Comparison of ENCODE assay signal across 8 cellular contexts in the genomic region with DNA sequence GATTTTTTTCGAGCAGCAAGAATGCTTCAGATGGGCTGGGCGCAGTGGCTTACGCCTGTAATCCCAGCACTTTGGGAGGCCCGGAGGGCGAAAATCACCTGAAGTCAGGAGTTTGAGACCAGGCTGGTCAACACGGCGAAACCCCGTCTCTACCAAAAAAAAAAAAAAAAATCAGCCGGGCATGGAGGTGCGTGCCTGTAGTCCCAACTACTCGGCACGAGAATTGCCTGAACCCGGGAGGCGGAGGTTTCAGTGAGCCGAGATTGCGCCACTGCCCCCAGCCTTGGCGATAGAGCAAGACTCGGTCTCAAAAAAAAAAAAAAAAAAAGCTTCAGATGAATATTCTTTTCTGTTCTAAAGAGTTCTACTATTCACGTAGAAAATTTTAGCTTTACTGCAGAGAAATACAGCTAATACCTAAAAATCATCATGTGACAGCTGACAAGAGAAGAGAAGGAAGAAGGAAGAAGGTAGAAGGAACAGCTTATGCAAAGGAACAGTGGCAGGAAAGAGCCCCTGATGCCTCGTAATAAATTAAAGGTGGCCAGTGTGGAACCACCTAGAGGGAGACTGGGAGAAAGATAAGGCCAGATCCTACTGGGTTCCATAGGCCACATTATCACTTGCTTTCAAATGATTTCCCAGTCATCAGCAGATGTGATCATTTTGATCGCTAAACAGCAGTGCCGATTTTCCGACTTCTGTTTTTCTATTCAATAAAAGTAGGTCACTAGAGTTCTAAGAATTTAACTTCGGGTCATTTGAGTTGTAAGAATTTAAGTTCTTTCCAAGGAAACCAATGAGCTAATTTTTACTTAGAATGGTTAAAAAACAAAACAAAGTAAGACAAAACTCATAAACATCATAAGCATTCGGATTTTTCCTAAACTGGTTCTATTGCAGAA. TPM values are rescaled to one million over a fixed set of nuclear protein-coding genes. Genes with fewer than 3 reads are reported as not detected.
DNase-seq lines count a peak whose midpoint lies in the region; ATAC-seq and TF ChIP-seq lines count a peak whose summit lies in the region.

No MANE protein-coding gene starts in this region.

- H4K20me1 ChIP-seq in OCI-LY3 (ENCODE audit: insufficient read depth, low read length) = 0 out of 2 replicates have a peak, but pooled peaks cover 3% of the 10 kb centered on the region

- no peak for ATAC-seq in HG02642 (IDR thresholded peaks at IDR 0.05; ENCODE audit: poor library complexity, unreplicated experiment)
- ATAC-seq in HG03565 (IDR thresholded peaks at IDR 0.05; ENCODE audit: unreplicated experiment) = no peak

- H3K9me3 ChIP-seq in OCI-LY3 (ENCODE audit: insufficient read depth, low read length) (no peaks in the 10 kb centered on the region), ovary (no peaks in the 10 kb centered on the region)

- H3K4me3 ChIP-seq in OCI-LY3 (ENCODE audit: low read length) (peak overlapping the region; percentile 84), epithelial cell of esophagus (ENCODE audit: low read length) (peak overlapping the region; percentile 91), ovary (peak overlapping the region; percentile 79)

- H3K27me3 ChIP-seq in OCI-LY3 (ENCODE audit: low read depth, low read length) (no peaks in the 10 kb centered on the region), ovary (no peaks in the 10 kb centered on the region)

- TF ChIP-seq EP300 in ovary (IDR thresholded peaks at IDR 0.05) = no peak

- TF ChIP-seq POLR2A in ovary (IDR thresholded peaks at IDR 0.05) = no peak

- peaks cover 20% of the 10 kb centered on the region for H3K79me2 ChIP-seq in OCI-LY3 (ENCODE audit: low read length)

- TF ChIP-seq CTCF in OCI-LY3 (IDR thresholded peaks at IDR 0.05; ENCODE audit: low read depth, low read length) (no peak), epithelial cell of esophagus (IDR thresholded peaks at IDR 0.05; ENCODE audit: insufficient read depth, low read depth, low read length, missing control alignments) (no peak), ovary (IDR thresholded peaks at IDR 0.05) (no peak)

- no peak overlapping the region for H3K27ac ChIP-seq in OCI-LY3 (ENCODE audit: low read length)
- H3K27ac ChIP-seq in ovary = no peak overlapping the region

- no peak overlapping the region for H2AFZ ChIP-seq in OCI-LY3 (ENCODE audit: low read depth, low read length)

- peak; percentile 8 for DNase-seq in ELR (ENCODE audit: low read depth)
- no peak for DNase-seq in epithelial cell of esophagus (ENCODE audit: low read depth)
- peak in 1 of 5 donors; percentile 21 for DNase-seq in ovary
- no peak for DNase-seq in activated effector memory CD4-positive, alpha-beta T cell treated with Interleukin-2 at 50 U/mL for 16 hours
- no peak for DNase-seq in NCI-H1436 (lab: John Stamatoyannopoulos, UW)

- H3K9ac ChIP-seq in OCI-LY3 (ENCODE audit: low read length) = peak overlapping the region; percentile 77; the same call in 1 of the 2 replicates

- H3K36me3 ChIP-seq in OCI-LY3 (replicated peaks; ENCODE audit: low read depth, low read length) (peaks cover 6% of the 10 kb centered on the region), ovary (no peaks in the 10 kb centered on the region)

- H3K4me1 ChIP-seq in OCI-LY3 (ENCODE audit: low read length) (peaks cover 34% of the 10 kb centered on the region), ovary (ENCODE audit: insufficient read depth) (no peaks in the 10 kb centered on the region)

- 52 to 73% (median 61%) methylated on average over 25 of the region's 25 CpGs for WGBS in ovary, 3 donors

- peak overlapping the region; percentile 86 for H3K4me2 ChIP-seq in OCI-LY3 (ENCODE audit: low read length)

- intact Hi-C loops in ovary (cut with DNase I) = loop anchor here in 1 of 4 donors (10.0 kb wide), 1 partner anchor 434 kb away; no protein-coding TSS in a partner anchor

RNA-seq across cellular contexts. Expression of a gene that starts 1.5 kb away (rescaled TPM):
- 100 to 1,000 TPM in 1 of 7 donors, 10 to 100 TPM in 6; 24.1 to 150 (median 25.9) TPM for total RNA-seq in ovary
- 10 to 100 TPM; 19.7 to 30.3 TPM for polyA plus RNA-seq in ovary
